ENCODE assay signal across 1 cellular context in the genomic region with DNA sequence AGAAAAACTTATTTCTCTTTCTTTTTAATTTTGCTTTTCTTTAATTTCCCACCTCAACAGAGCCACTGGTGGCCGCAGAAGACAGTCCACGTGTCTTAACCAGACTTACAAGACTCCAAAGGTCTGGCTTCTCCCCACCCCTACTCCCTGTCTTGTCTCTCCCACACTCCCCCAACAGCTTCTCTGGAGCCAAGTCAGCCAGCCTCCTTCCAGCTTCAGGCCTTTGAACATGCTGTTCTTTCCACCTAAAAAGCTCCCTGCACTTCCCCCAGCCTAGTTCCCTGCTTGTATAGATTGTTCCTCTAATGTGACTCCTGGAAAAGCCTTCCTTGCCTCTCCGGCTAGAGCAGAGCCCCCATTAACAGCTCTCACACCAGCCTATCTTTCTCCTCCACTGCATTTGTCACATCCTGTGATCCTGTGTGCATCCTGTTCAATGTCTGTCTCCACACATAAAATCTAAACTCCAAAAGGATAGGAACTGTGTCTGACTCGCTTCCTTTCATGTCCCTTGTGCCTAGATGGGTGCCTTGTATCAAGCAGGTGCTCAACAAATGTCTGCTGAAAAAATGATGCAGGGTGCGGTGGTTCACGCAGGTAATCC.
TF ChIP-seq lines count a peak whose summit lies in the region.

No MANE protein-coding gene starts in this region.

TF ChIP-seq in HEK293T, 16 proteins besides CTCF, POLR2A, EP300 and RAD21 (continued from another document):
- TF ChIP-seq, protein P1, sequence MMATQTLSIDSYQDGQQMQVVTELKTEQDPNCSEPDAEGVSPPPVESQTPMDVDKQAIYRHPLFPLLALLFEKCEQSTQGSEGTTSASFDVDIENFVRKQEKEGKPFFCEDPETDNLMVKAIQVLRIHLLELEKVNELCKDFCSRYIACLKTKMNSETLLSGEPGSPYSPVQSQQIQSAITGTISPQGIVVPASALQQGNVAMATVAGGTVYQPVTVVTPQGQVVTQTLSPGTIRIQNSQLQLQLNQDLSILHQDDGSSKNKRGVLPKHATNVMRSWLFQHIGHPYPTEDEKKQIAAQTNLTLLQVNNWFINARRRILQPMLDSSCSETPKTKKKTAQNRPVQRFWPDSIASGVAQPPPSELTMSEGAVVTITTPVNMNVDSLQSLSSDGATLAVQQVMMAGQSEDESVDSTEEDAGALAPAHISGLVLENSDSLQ (IDR thresholded peaks at IDR 0.05): no peak
- no peak for TF ChIP-seq SP1 (IDR thresholded peaks at IDR 0.05)
- TF ChIP-seq L3MBTL2 (conservative IDR thresholded peaks at IDR 0.05): no peak
- TF ChIP-seq LEF1 (IDR thresholded peaks at IDR 0.05; ENCODE audit: borderline replicate concordance): no peak
- no peak for TF ChIP-seq ZNF384 (IDR thresholded peaks at IDR 0.05)
- TF ChIP-seq FOXA1 (IDR thresholded peaks at IDR 0.05): no peak
- no peak for TF ChIP-seq ARNT (IDR thresholded peaks at IDR 0.05)
- no peak for TF ChIP-seq SUZ12 (IDR thresholded peaks at IDR 0.05)
- TF ChIP-seq TARDBP (IDR thresholded peaks at IDR 0.05): no peak
- TF ChIP-seq CTBP1 (IDR thresholded peaks at IDR 0.05; ENCODE audit: borderline replicate concordance): no peak
- no peak for TF ChIP-seq NFRKB (IDR thresholded peaks at IDR 0.05)
- no peak for TF ChIP-seq FOXM1 (IDR thresholded peaks at IDR 0.05; ENCODE audit: borderline replicate concordance)
- no peak for TF ChIP-seq BHLHE40 (IDR thresholded peaks at IDR 0.05; ENCODE audit: borderline replicate concordance)
